11 cellular contexts compared by ENCODE assay signal in the genomic region with DNA sequence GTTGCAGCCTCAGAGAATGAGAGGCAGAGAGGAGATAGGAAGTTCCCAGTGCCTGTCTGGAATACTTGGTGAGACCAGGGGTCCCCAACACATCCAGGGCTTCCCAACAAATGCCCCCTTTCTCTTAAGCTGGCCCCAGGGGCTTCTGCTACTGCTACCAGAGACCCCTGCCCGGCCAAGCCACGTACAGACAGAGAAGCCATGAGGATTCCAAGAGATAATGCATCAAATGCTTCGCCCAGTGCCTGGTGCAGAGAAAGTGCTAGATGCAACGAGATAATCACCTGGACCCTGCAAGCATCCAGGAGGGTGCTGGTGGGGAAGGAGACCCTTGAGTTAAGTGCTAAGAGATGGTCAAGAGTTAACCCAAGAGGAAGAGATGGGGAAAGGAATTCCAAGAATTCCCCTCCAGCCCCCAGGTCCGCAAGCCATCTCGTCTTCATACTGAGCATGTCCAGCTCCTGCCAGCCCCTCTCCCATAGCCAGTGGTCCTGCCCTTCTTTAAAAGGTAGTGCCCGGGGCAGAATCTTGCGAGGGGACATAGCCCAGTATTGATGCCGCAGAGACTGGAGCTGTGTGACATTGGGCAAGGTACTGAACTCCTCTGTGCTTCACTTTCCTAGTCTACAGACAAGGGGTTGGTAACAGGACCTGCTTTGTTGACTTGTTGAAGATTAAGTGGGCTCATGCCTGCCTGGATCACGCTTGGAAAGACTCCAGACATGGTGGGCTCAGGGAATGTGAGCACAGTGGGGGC.
A peak's percentile ranks its signal among the peaks of the same experiment; 100 is the strongest.
DNase-seq lines count a peak whose midpoint lies in the region; ATAC-seq and TF ChIP-seq lines count a peak whose summit lies in the region.
"Had no signal": no experiment of that assay in that cellular context is flagged by ENCODE, and none has a peak within 500 bp of the region (broad histone marks: within the 10 kb centered on the region; RNA-seq: fewer than 3 reads in every experiment).

No MANE protein-coding gene starts in this region.

- no peaks in the 10 kb centered on the region for H3F3A ChIP-seq in GM23338 (replicated peaks; ENCODE audit: low read depth)

- H3K27me3 Mint-ChIP-seq in GM23338 (ENCODE audit: insufficient read depth, low read depth, poor library complexity) (peaks cover 6% of the 10 kb centered on the region), WTC11 (ENCODE audit: low read depth) (no peaks in the 10 kb centered on the region; the same call in 1 of the 2 replicates), nephron progenitor cell (ENCODE audit: low read depth, poor library complexity) (peaks cover 17% of the 10 kb centered on the region)

- no peaks in the 10 kb centered on the region for H3K27me3 ChIP-seq in GM23338 (ENCODE audit: insufficient read depth)
- no peaks in the 10 kb centered on the region for H3K27me3 ChIP-seq in sigmoid colon

- no peak for TF ChIP-seq POLR2A in sigmoid colon (IDR thresholded peaks at IDR 0.05)

- WGBS in sigmoid colon, 2 donors = 83 to 91% methylated on average over 10 of the region's 10 CpGs

- H3K4me3 Mint-ChIP-seq in GM23338 = no peak overlapping the region; the same call in 2 of the 3 replicates
- H3K4me3 Mint-ChIP-seq in WTC11 = no peak overlapping the region
- H3K4me3 Mint-ChIP-seq in nephron progenitor cell = no peak overlapping the region

- H3K4me3 ChIP-seq in GM23338 (no peak overlapping the region), sigmoid colon (no peak overlapping the region)

- H3K79me2 ChIP-seq in GM23338 (replicated peaks; ENCODE audit: insufficient read depth) = no peaks in the 10 kb centered on the region

- DNase-seq in GM23338 (ENCODE audit: low spot score) = peak; percentile 44
- DNase-seq in WTC11 (ENCODE audit: low spot score) = no peak
- DNase-seq in iPS-NIHi11 (ENCODE audit: low spot score) = peak; percentile 77
- DNase-seq in sigmoid colon = peak; percentile 51
- DNase-seq in nephron progenitor cell = no peak
- no peak for DNase-seq in activated CD4-positive, CD25-positive, alpha-beta regulatory T cell treated with anti-CD3 and anti-CD28 coated beads, Interleukin-2, amount 50 U/mL, for 72 hours
- DNase-seq: HCEC 1CT, NCI-H1436, NCI-H2029, NCI-H774 had no signal

- H3K27ac ChIP-seq in GM23338 (ENCODE audit: low read depth) (no peak overlapping the region), sigmoid colon (no peak overlapping the region)

- CTCF ChIA-PET in WTC11 (lab: Charles Lee) = interaction anchor here (1.0 to 1.8 kb wide), 4 partner anchors 8 to 19 kb away, joined by 3 to 8 read pairs (median 4); no protein-coding TSS in a partner anchor

- H4K20me1 ChIP-seq in GM23338 (replicated peaks; ENCODE audit: insufficient read depth) = no peaks in the 10 kb centered on the region

- no peak for ATAC-seq in GM23338
- peak; percentile 31 for ATAC-seq in WTC11
- no peak for ATAC-seq in GM18502 (IDR thresholded peaks at IDR 0.05; ENCODE audit: poor library complexity, unreplicated experiment)

- no peak for TF ChIP-seq EP300 in sigmoid colon (IDR thresholded peaks at IDR 0.05)

- no peaks in the 10 kb centered on the region for H3K36me3 ChIP-seq in GM23338 (ENCODE audit: insufficient read depth)
- H3K36me3 ChIP-seq in sigmoid colon = no peaks in the 10 kb centered on the region

- H3K9me2 ChIP-seq in GM23338 (ENCODE audit: insufficient read depth) = peaks cover 20% of the 10 kb centered on the region

- H3K4me1 ChIP-seq in GM23338 (ENCODE audit: insufficient read depth) (peaks cover 7% of the 10 kb centered on the region), sigmoid colon (no peaks in the 10 kb centered on the region)

- no peak overlapping the region; the same call in 1 of the 2 replicates for H3K4me2 ChIP-seq in GM23338

- H3K36me3 Mint-ChIP-seq in GM23338 (ENCODE audit: low read depth) (no peaks in the 10 kb centered on the region; the same call in 2 of the 3 replicates), WTC11 (no peaks in the 10 kb centered on the region), nephron progenitor cell (ENCODE audit: low read depth) (no peaks in the 10 kb centered on the region)

- peak overlapping the region; percentile 18; the same call in 1 of the 2 replicates for H2AFZ ChIP-seq in GM23338

- intact Hi-C loops in sigmoid colon (cut with DNase I) = no loop called here

- H3K9me3 Mint-ChIP-seq in GM23338 = no peaks in the 10 kb centered on the region
- H3K9me3 Mint-ChIP-seq in WTC11 = no peaks in the 10 kb centered on the region
- H3K9me3 Mint-ChIP-seq in nephron progenitor cell = no peaks in the 10 kb centered on the region

- POLR2A ChIA-PET in WTC11 (lab: Charles Lee) = no interaction called here

- H3K27ac Mint-ChIP-seq in GM23338 = no peak overlapping the region; the same call in 1 of the 2 replicates
- no peak overlapping the region for H3K27ac Mint-ChIP-seq in WTC11
- H3K27ac Mint-ChIP-seq in nephron progenitor cell = no peak overlapping the region

- peaks cover 23% of the 10 kb centered on the region for H3K4me1 Mint-ChIP-seq in GM23338
- H3K4me1 Mint-ChIP-seq in WTC11 = peaks cover 25% of the 10 kb centered on the region
- no peaks in the 10 kb centered on the region for H3K4me1 Mint-ChIP-seq in nephron progenitor cell

- TF ChIP-seq CTCF in GM23338 (conservative IDR thresholded peaks at IDR 0.05; ENCODE audit: low read depth in 2 of 2) (no peak), WTC11 (IDR thresholded peaks at IDR 0.05) (no peak), sigmoid colon (IDR thresholded peaks at IDR 0.05) (no peak), nephron progenitor cell (IDR thresholded peaks at IDR 0.05) (no peak)

- no peaks in the 10 kb centered on the region for H3K9me3 ChIP-seq in sigmoid colon

TF ChIP-seq in GM23338, 12 proteins besides CTCF, POLR2A, EP300 and RAD21 (continues in another document):
- TF ChIP-seq EZH2phosphoT487 (IDR thresholded peaks at IDR 0.05; ENCODE audit: unreplicated experiment) = no peak
- TF ChIP-seq, protein P1, sequence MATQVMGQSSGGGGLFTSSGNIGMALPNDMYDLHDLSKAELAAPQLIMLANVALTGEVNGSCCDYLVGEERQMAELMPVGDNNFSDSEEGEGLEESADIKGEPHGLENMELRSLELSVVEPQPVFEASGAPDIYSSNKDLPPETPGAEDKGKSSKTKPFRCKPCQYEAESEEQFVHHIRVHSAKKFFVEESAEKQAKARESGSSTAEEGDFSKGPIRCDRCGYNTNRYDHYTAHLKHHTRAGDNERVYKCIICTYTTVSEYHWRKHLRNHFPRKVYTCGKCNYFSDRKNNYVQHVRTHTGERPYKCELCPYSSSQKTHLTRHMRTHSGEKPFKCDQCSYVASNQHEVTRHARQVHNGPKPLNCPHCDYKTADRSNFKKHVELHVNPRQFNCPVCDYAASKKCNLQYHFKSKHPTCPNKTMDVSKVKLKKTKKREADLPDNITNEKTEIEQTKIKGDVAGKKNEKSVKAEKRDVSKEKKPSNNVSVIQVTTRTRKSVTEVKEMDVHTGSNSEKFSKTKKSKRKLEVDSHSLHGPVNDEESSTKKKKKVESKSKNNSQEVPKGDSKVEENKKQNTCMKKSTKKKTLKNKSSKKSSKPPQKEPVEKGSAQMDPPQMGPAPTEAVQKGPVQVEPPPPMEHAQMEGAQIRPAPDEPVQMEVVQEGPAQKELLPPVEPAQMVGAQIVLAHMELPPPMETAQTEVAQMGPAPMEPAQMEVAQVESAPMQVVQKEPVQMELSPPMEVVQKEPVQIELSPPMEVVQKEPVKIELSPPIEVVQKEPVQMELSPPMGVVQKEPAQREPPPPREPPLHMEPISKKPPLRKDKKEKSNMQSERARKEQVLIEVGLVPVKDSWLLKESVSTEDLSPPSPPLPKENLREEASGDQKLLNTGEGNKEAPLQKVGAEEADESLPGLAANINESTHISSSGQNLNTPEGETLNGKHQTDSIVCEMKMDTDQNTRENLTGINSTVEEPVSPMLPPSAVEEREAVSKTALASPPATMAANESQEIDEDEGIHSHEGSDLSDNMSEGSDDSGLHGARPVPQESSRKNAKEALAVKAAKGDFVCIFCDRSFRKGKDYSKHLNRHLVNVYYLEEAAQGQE (IDR thresholded peaks at IDR 0.05; ENCODE audit: unreplicated experiment) = no peak
- TF ChIP-seq CREB1 (CRISPR knock-in tag; IDR thresholded peaks at IDR 0.05; ENCODE audit: low read depth) = no peak
- no peak for TF ChIP-seq STAT1 (IDR thresholded peaks at IDR 0.05; ENCODE audit: unreplicated experiment)

TF ChIP-seq in WTC11, 78 proteins besides CTCF, POLR2A, EP300 and RAD21 (continues in another document):
- TF ChIP-seq TCF7 (CRISPR knock-in tag; IDR thresholded peaks at IDR 0.05; ENCODE audit: low read depth) (no peak), ZNF416 (CRISPR knock-in tag; IDR thresholded peaks at IDR 0.05) (no peak), SOX15 (CRISPR knock-in tag; IDR thresholded peaks at IDR 0.05) (no peak), ZNF396 (CRISPR knock-in tag; IDR thresholded peaks at IDR 0.05; ENCODE audit: borderline replicate concordance) (no peak), NR1H2 (CRISPR knock-in tag; IDR thresholded peaks at IDR 0.05) (no peak), GRHL2 (CRISPR knock-in tag; IDR thresholded peaks at IDR 0.05; ENCODE audit: insufficient replicate concordance, severe bottlenecking) (no peak), ESRRA (CRISPR knock-in tag; IDR thresholded peaks at IDR 0.05; ENCODE audit: borderline replicate concordance) (no peak)
- TF ChIP-seq, protein P2, sequence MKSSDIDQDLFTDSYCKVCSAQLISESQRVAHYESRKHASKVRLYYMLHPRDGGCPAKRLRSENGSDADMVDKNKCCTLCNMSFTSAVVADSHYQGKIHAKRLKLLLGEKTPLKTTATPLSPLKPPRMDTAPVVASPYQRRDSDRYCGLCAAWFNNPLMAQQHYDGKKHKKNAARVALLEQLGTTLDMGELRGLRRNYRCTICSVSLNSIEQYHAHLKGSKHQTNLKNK (CRISPR knock-in tag; IDR thresholded peaks at IDR 0.05) = no peak
- TF ChIP-seq, protein P3, sequence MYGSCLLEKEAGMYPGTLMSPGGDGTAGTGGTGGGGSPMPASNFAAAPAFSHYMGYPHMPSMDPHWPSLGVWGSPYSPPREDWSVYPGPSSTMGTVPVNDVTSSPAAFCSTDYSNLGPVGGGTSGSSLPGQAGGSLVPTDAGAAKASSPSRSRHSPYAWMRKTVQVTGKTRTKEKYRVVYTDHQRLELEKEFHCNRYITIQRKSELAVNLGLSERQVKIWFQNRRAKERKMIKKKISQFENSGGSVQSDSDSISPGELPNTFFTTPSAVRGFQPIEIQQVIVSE (CRISPR knock-in tag; IDR thresholded peaks at IDR 0.05; ENCODE audit: borderline replicate concordance) = no peak
- TF ChIP-seq, protein P4, sequence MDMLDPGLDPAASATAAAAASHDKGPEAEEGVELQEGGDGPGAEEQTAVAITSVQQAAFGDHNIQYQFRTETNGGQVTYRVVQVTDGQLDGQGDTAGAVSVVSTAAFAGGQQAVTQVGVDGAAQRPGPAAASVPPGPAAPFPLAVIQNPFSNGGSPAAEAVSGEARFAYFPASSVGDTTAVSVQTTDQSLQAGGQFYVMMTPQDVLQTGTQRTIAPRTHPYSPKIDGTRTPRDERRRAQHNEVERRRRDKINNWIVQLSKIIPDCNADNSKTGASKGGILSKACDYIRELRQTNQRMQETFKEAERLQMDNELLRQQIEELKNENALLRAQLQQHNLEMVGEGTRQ (CRISPR knock-in tag; IDR thresholded peaks at IDR 0.05) = no peak

Comparison
In these comparisons a context has a peak if more than half of its experiments do, and no peak if none do; other contexts are left out.
1. DNase-seq: peak in GM23338 (single experiment), iPS-NIHi11 (single experiment) and sigmoid colon (single experiment); none in WTC11 (single experiment), nephron progenitor cell (single experiment) and activated CD4-positive, CD25-positive, alpha-beta regulatory T cell treated with anti-CD3 and anti-CD28 coated beads, Interleukin-2, amount 50 U/mL, for 72 hours (single experiment).